ENCODE assay signal across 1 cellular context in the genomic region with DNA sequence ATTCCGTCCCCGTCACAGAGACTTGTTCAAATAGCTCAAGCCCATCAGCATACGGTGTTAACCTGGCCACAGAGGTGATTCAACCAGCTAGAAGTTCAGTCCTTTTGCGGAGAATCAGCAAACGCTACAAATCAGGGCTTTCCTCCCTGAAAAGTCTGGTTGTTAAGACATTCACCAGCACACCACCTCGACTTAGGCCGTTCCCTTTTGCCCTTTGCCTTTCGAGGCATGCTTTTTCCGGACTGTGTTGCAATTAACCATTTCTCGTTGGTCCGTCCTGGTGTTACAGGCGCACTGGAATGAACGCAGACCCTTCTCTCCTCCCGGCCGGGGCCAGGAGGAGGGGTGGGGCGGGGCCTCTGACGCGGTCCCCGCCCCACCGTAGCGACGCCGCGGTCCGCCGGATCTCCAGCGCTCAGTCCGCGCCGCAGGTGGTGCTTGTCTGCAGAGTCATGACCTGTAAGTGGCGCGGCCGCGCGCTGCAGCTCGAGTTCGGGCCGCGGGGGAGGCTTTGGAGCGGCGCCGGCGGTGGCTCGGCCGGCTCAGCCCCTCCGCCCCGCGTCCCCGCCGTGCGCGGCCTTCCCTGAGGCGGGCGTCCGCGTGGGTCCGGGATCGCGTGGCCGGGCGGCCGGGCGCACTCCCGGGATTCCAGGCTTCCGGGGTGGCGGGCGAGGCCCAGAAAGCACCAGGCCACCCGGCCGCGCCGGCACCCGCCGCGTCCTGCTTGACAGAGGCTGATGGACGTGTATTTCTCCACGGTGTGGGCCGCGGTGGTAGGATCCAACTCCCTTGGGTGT.
TF ChIP-seq lines count a peak whose summit lies in the region.

A gene with protein sequence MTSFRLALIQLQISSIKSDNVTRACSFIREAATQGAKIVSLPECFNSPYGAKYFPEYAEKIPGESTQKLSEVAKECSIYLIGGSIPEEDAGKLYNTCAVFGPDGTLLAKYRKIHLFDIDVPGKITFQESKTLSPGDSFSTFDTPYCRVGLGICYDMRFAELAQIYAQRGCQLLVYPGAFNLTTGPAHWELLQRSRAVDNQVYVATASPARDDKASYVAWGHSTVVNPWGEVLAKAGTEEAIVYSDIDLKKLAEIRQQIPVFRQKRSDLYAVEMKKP (plus strand): TSS at position 418 of the 797 bp plus-strand sequence. CDS start 35 bp downstream, at position 453.

TF ChIP-seq in HEK293, 187 proteins besides CTCF, POLR2A, EP300 and RAD21 (continued from another document):
- TF ChIP-seq, protein P1, sequence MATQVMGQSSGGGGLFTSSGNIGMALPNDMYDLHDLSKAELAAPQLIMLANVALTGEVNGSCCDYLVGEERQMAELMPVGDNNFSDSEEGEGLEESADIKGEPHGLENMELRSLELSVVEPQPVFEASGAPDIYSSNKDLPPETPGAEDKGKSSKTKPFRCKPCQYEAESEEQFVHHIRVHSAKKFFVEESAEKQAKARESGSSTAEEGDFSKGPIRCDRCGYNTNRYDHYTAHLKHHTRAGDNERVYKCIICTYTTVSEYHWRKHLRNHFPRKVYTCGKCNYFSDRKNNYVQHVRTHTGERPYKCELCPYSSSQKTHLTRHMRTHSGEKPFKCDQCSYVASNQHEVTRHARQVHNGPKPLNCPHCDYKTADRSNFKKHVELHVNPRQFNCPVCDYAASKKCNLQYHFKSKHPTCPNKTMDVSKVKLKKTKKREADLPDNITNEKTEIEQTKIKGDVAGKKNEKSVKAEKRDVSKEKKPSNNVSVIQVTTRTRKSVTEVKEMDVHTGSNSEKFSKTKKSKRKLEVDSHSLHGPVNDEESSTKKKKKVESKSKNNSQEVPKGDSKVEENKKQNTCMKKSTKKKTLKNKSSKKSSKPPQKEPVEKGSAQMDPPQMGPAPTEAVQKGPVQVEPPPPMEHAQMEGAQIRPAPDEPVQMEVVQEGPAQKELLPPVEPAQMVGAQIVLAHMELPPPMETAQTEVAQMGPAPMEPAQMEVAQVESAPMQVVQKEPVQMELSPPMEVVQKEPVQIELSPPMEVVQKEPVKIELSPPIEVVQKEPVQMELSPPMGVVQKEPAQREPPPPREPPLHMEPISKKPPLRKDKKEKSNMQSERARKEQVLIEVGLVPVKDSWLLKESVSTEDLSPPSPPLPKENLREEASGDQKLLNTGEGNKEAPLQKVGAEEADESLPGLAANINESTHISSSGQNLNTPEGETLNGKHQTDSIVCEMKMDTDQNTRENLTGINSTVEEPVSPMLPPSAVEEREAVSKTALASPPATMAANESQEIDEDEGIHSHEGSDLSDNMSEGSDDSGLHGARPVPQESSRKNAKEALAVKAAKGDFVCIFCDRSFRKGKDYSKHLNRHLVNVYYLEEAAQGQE (tag by site-specific recombination; IDR thresholded peaks at IDR 0.05): no peak
- no peak for TF ChIP-seq ZNF239 (tag by site-specific recombination; IDR thresholded peaks at IDR 0.05)
- peak; percentile 18; the same call in 1 of the 2 replicates for TF ChIP-seq SCRT2 (tag by site-specific recombination; IDR thresholded peaks at IDR 0.05)
- TF ChIP-seq ZNF2 (tag by site-specific recombination; IDR thresholded peaks at IDR 0.05): 0 out of 2 replicates have a peak, but pooled peaks have one; percentile 25
- peak; percentile 19; the same call in 1 of the 2 replicates for TF ChIP-seq SP2 (tag by site-specific recombination; IDR thresholded peaks at IDR 0.05)
- TF ChIP-seq, protein P2, sequence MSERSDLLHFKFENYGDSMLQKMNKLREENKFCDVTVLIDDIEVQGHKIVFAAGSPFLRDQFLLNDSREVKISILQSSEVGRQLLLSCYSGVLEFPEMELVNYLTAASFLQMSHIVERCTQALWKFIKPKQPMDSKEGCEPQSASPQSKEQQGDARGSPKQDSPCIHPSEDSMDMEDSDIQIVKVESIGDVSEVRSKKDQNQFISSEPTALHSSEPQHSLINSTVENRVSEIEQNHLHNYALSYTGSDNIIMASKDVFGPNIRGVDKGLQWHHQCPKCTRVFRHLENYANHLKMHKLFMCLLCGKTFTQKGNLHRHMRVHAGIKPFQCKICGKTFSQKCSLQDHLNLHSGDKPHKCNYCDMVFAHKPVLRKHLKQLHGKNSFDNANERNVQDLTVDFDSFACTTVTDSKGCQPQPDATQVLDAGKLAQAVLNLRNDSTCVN (tag by site-specific recombination; optimal IDR thresholded peaks at IDR 0.05): peak; percentile 61
- TF ChIP-seq ZNF112 (tag by site-specific recombination; IDR thresholded peaks at IDR 0.05): no peak
- TF ChIP-seq, protein P3, sequence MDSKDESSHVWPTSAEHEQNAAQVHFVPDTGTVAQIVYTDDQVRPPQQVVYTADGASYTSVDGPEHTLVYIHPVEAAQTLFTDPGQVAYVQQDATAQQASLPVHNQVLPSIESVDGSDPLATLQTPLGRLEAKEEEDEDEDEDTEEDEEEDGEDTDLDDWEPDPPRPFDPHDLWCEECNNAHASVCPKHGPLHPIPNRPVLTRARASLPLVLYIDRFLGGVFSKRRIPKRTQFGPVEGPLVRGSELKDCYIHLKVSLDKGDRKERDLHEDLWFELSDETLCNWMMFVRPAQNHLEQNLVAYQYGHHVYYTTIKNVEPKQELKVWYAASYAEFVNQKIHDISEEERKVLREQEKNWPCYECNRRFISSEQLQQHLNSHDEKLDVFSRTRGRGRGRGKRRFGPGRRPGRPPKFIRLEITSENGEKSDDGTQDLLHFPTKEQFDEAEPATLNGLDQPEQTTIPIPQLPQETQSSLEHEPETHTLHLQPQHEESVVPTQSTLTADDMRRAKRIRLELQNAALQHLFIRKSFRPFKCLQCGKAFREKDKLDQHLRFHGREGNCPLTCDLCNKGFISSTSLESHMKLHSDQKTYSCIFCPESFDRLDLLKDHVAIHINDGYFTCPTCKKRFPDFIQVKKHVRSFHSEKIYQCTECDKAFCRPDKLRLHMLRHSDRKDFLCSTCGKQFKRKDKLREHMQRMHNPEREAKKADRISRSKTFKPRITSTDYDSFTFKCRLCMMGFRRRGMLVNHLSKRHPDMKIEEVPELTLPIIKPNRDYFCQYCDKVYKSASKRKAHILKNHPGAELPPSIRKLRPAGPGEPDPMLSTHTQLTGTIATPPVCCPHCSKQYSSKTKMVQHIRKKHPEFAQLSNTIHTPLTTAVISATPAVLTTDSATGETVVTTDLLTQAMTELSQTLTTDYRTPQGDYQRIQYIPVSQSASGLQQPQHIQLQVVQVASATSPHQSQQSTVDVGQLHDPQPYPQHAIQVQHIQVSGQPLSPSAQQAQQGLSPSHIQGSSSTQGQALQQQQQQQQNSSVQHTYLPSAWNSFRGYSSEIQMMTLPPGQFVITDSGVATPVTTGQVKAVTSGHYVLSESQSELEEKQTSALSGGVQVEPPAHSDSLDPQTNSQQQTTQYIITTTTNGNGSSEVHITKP (tag by site-specific recombination; IDR thresholded peaks at IDR 0.05): peak; percentile 59; the same call in 1 of the 2 replicates
- no peak for TF ChIP-seq ZNF623 (tag by site-specific recombination; IDR thresholded peaks at IDR 0.05)
- TF ChIP-seq GLIS1 (tag by site-specific recombination; IDR thresholded peaks at IDR 0.05): peak; percentile 55
- TF ChIP-seq KLF8 (tag by site-specific recombination; IDR thresholded peaks at IDR 0.05): peak; percentile 25; the same call in 1 of the 2 replicates
- TF ChIP-seq SP3 (tag by site-specific recombination; IDR thresholded peaks at IDR 0.05): peak; percentile 52
- no peak for TF ChIP-seq ZIC2 (tag by site-specific recombination; IDR thresholded peaks at IDR 0.05)
- TF ChIP-seq ZNF501 (tag by site-specific recombination; IDR thresholded peaks at IDR 0.05): no peak
- TF ChIP-seq KLF9 (tag by site-specific recombination; IDR thresholded peaks at IDR 0.05; ENCODE audit: low read depth): peak; percentile 39; the same call in 1 of the 2 replicates
- TF ChIP-seq HOXA7 (CRISPR knock-in tag; IDR thresholded peaks at IDR 0.05; ENCODE audit: borderline replicate concordance): no peak
- TF ChIP-seq, protein P4, sequence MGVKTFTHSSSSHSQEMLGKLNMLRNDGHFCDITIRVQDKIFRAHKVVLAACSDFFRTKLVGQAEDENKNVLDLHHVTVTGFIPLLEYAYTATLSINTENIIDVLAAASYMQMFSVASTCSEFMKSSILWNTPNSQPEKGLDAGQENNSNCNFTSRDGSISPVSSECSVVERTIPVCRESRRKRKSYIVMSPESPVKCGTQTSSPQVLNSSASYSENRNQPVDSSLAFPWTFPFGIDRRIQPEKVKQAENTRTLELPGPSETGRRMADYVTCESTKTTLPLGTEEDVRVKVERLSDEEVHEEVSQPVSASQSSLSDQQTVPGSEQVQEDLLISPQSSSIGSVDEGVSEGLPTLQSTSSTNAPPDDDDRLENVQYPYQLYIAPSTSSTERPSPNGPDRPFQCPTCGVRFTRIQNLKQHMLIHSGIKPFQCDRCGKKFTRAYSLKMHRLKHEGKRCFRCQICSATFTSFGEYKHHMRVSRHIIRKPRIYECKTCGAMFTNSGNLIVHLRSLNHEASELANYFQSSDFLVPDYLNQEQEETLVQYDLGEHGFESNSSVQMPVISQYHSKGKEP (tag by site-specific recombination; IDR thresholded peaks at IDR 0.05): peak; percentile 24; the same call in 1 of the 2 replicates
- TF ChIP-seq, protein P5, sequence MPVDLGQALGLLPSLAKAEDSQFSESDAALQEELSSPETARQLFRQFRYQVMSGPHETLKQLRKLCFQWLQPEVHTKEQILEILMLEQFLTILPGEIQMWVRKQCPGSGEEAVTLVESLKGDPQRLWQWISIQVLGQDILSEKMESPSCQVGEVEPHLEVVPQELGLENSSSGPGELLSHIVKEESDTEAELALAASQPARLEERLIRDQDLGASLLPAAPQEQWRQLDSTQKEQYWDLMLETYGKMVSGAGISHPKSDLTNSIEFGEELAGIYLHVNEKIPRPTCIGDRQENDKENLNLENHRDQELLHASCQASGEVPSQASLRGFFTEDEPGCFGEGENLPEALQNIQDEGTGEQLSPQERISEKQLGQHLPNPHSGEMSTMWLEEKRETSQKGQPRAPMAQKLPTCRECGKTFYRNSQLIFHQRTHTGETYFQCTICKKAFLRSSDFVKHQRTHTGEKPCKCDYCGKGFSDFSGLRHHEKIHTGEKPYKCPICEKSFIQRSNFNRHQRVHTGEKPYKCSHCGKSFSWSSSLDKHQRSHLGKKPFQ (tag by site-specific recombination; IDR thresholded peaks at IDR 0.05): no peak
- 0 out of 2 replicates have a peak, but pooled peaks have one; percentile 17 for TF ChIP-seq ZNF677 (tag by site-specific recombination; IDR thresholded peaks at IDR 0.05)
- TF ChIP-seq TRIM28 (IDR thresholded peaks at IDR 0.05; ENCODE audit: borderline replicate concordance, low read length): peak; percentile 25; the same call in 1 of the 2 replicates
- TF ChIP-seq ZNF223 (tag by site-specific recombination; IDR thresholded peaks at IDR 0.05): no peak
- TF ChIP-seq, protein P6, sequence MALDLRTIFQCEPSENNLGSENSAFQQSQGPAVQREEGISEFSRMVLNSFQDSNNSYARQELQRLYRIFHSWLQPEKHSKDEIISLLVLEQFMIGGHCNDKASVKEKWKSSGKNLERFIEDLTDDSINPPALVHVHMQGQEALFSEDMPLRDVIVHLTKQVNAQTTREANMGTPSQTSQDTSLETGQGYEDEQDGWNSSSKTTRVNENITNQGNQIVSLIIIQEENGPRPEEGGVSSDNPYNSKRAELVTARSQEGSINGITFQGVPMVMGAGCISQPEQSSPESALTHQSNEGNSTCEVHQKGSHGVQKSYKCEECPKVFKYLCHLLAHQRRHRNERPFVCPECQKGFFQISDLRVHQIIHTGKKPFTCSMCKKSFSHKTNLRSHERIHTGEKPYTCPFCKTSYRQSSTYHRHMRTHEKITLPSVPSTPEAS (tag by site-specific recombination; IDR thresholded peaks at IDR 0.05): no peak
- TF ChIP-seq RBAK (tag by site-specific recombination; IDR thresholded peaks at IDR 0.05): no peak
